11 cellular contexts compared by ENCODE assay signal in the genomic region with DNA sequence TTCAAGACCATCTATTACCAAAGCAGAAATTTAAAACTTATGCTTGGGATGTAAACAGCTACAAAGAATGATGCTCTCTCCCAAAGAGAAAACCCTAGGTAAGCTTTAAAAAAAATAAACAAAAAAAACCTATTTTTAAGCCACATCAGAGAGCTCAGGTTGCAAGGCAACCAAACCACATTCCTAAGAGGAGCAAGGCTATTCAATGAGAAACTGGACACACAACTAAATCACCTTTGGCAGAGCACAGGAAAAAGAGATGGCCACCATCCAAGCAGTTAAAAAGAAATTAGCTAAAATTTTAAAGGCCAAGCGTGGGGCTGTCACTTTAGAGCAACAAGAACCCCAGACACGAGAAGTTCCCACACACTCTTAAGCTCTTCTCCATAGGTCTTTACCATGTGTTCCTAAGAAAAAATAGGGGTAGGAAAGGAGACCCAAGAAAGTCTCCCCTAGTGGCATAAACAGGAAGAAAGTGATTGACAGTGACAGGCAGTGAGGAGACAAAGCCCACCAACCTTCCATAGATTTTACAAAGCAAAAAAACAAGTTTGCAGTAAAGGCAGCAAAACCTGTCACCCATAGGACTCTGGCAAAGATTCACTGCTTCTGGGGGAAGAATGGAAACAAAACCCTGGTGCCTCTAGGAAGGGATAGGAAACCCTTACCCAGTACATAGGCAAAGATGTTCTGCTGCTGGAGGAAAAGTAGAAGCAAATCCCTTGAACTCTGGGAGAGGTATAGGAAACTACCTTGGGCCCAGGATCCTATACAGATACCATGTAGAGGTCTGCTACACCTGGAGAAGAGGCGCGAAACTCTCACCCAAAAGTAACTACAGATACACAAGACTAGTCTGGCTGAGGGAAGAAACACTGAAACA.
DNase-seq lines count a peak whose midpoint lies in the region; ATAC-seq and TF ChIP-seq lines count a peak whose summit lies in the region.
"Had no signal": no experiment of that assay in that cellular context is flagged by ENCODE, and none has a peak within 500 bp of the region (broad histone marks: within the 10 kb centered on the region; RNA-seq: fewer than 3 reads in every experiment).

No MANE protein-coding gene starts in this region.

- no peak for TF ChIP-seq POLR2A in Peyer's patch (IDR thresholded peaks at IDR 0.05)

- TF ChIP-seq CTCF in CD4-positive, alpha-beta T cell (IDR thresholded peaks at IDR 0.05): no peak
- TF ChIP-seq CTCF in WTC11 (IDR thresholded peaks at IDR 0.05) (no peak), Peyer's patch (IDR thresholded peaks at IDR 0.05) (no peak)

- peaks cover 81% of the 10 kb centered on the region for H3K4me1 Mint-ChIP-seq in CD4-positive, alpha-beta T cell (ENCODE audit: low read depth)
- H3K4me1 Mint-ChIP-seq in WTC11: peaks cover 41% of the 10 kb centered on the region
- H3K4me1 Mint-ChIP-seq in memory B cell: peaks cover 31% of the 10 kb centered on the region

- CTCF ChIA-PET in CD4-positive, alpha-beta T cell (lab: Charles Lee): interaction anchor here (1.3 kb wide), 1 partner anchor 8 kb away, joined by 4 read pairs; no protein-coding TSS in a partner anchor
- CTCF ChIA-PET in WTC11 (lab: Charles Lee): interaction anchor here (0.5 to 1.6 kb wide), 4 partner anchors 12 to 93 kb away, joined by 3 to 6 read pairs (median 3); no protein-coding TSS in a partner anchor

- peaks cover 0 to 9% (median 0%) of the 10 kb centered on the region in 4 donors for H3K4me1 ChIP-seq in Peyer's patch
- H3K4me1 ChIP-seq: BE2C had no signal

- POLR2A ChIA-PET in CD4-positive, alpha-beta T cell (lab: Charles Lee): no interaction called here
- POLR2A ChIA-PET in WTC11 (lab: Charles Lee): no interaction called here

- H3K36me3 Mint-ChIP-seq in CD4-positive, alpha-beta T cell (ENCODE audit: low read depth): peaks cover 67% of the 10 kb centered on the region
- H3K36me3 Mint-ChIP-seq in WTC11: peaks cover 12% of the 10 kb centered on the region; the same call in 1 of the 2 replicates
- H3K36me3 Mint-ChIP-seq in memory B cell: peaks cover 19% of the 10 kb centered on the region

- no peak overlapping the region for H3K4me3 ChIP-seq in Peyer's patch
- H3K4me3 ChIP-seq: spleen had no signal

- no peak overlapping the region for H3K27ac ChIP-seq in CD4-positive, alpha-beta T cell (ENCODE audit: low read depth, low read length)
- H3K27ac ChIP-seq in Peyer's patch: no peak overlapping the region
- H3K27ac ChIP-seq: spleen had no signal

- H3K27me3 Mint-ChIP-seq in CD4-positive, alpha-beta T cell: no peaks in the 10 kb centered on the region
- no peaks in the 10 kb centered on the region for H3K27me3 Mint-ChIP-seq in WTC11 (ENCODE audit: low read depth)
- no peaks in the 10 kb centered on the region for H3K27me3 Mint-ChIP-seq in memory B cell

- peak overlapping the region; percentile 29 for H3K27ac Mint-ChIP-seq in CD4-positive, alpha-beta T cell
- H3K27ac Mint-ChIP-seq in WTC11: peak overlapping the region; percentile 76
- peak overlapping the region; percentile 2 for H3K27ac Mint-ChIP-seq in memory B cell

- H3K36me3 ChIP-seq in Peyer's patch: peaks cover 0 to 9% (median 0%) of the 10 kb centered on the region in 3 donors
- H3K36me3 ChIP-seq: BE2C had no signal

- H3K27me3 ChIP-seq in CD4-positive, alpha-beta T cell (ENCODE audit: control insufficient read depth, insufficient read depth, low read length): no peaks in the 10 kb centered on the region
- H3K27me3 ChIP-seq in Peyer's patch: no peaks in the 10 kb centered on the region
- H3K27me3 ChIP-seq: BE2C, spleen had no signal

- H3K4me3 Mint-ChIP-seq in CD4-positive, alpha-beta T cell: no peak overlapping the region
- H3K4me3 Mint-ChIP-seq in WTC11 (peak overlapping the region; percentile 26; the same call in 1 of the 2 replicates), memory B cell (no peak overlapping the region)

- DNase-seq in CD4-positive, alpha-beta T cell: no peak
- DNase-seq in HPDE6-E6E7 (ENCODE audit: extremely low spot score) (peak; percentile 15), WTC11 (ENCODE audit: low spot score) (no peak), memory B cell (ENCODE audit: low spot score in 2 of 2) (no peak), NCI-H1694 (lab: John Stamatoyannopoulos, UW) (no peak), Peyer's patch (no peak)
- DNase-seq in activated CD4-positive, alpha-beta T cell treated with anti-CD3 and anti-CD28 coated beads for 1 hour: no peak
- DNase-seq: BE2C, GDM1, spleen had no signal

- intact Hi-C loops in CD4-positive, alpha-beta T cell (cut with DNase I, micrococcal nuclease): no loop called here

- H3K9me3 Mint-ChIP-seq in CD4-positive, alpha-beta T cell: no peaks in the 10 kb centered on the region
- no peaks in the 10 kb centered on the region for H3K9me3 Mint-ChIP-seq in WTC11
- no peaks in the 10 kb centered on the region for H3K9me3 Mint-ChIP-seq in memory B cell

- ATAC-seq in CD4-positive, alpha-beta T cell (ENCODE audit: poor library complexity): no peak
- ATAC-seq in WTC11 (peak; percentile 69), memory B cell (ENCODE audit: low read depth) (no peak), GM21737 (IDR thresholded peaks at IDR 0.05; ENCODE audit: unreplicated experiment) (no peak)

- H3K9me3 ChIP-seq in CD4-positive, alpha-beta T cell (ENCODE audit: control insufficient read depth, low read length): no peaks in the 10 kb centered on the region
- H3K9me3 ChIP-seq in Peyer's patch: no peaks in the 10 kb centered on the region
- H3K9me3 ChIP-seq: BE2C, spleen had no signal

TF ChIP-seq in WTC11, 78 proteins besides CTCF, POLR2A, EP300 and RAD21:
- TF ChIP-seq NFYB (CRISPR knock-in tag; conservative IDR thresholded peaks at IDR 0.05; ENCODE audit: low read depth): no peak
- no peak for TF ChIP-seq ELF4 (CRISPR knock-in tag; IDR thresholded peaks at IDR 0.05; ENCODE audit: low read depth)
- TF ChIP-seq ZNF512 (CRISPR knock-in tag; IDR thresholded peaks at IDR 0.05; ENCODE audit: borderline replicate concordance): no peak
- TF ChIP-seq ZNF263 (CRISPR knock-in tag; IDR thresholded peaks at IDR 0.05; ENCODE audit: low read depth): no peak
- no peak for TF ChIP-seq MLX (CRISPR knock-in tag; IDR thresholded peaks at IDR 0.05)

Comparison
In these comparisons a context has a peak if more than half of its experiments do, and no peak if none do; other contexts are left out.
1. H3K27ac Mint-ChIP-seq: peak in every context shown above with its lines; median percentile 76 in WTC11; 29 in CD4-positive, alpha-beta T cell; 2 in memory B cell.